In genomic region chr22:17213976-17214375, GRCh38 we compare ENCODE assay signal across 9 cellular contexts. TPM values are rescaled to one million over a fixed set of nuclear protein-coding genes. Genes with fewer than 3 reads are reported as not detected.
DNase-seq lines count a peak whose midpoint lies in the region; ATAC-seq, FAIRE-seq and TF ChIP-seq lines count a peak whose summit lies in the region.
"Had no signal": no experiment of that assay in that cellular context is flagged by ENCODE, and none has a peak within 500 bp of the region (broad histone marks: within the 10 kb centered on the region; RNA-seq: fewer than 3 reads in every experiment).

No MANE protein-coding gene starts in this region.

- peak; percentile 23 for TF ChIP-seq CTCF in D721Med (IDR thresholded peaks at IDR 0.05; ENCODE audit: insufficient read depth, missing control alignments)

- DNase-seq in D721Med (ENCODE audit: insufficient read length, low spot score): no peak
- DNase-seq in MV-4-11 (lab: John Stamatoyannopoulos, UW): peak; percentile 38
- peak; percentile 25 for DNase-seq in activated T-cell treated with anti-CD3 and anti-CD28 coated beads for 24 hours (ENCODE audit: low read depth)
- peak; percentile 72 for DNase-seq in left cardiac atrium
- peak; percentile 17 to 24 for DNase-seq in stimulated activated CD4-positive, alpha-beta T cell treated with anti-CD3 and anti-CD28 coated beads, Interleukin-1b, Interleukin-23, amount 100 ng/mL, for 1 hour (ENCODE audit: low read depth in 2 of 2)
- DNase-seq in NCI-H1930 (lab: John Stamatoyannopoulos, UW): no peak
- no peak for DNase-seq in GM03348 (ENCODE audit: low spot score)

- peak in 1 of 2 donors; percentile 47 for ATAC-seq in left cardiac atrium
- no peak for ATAC-seq in HG02840 (IDR thresholded peaks at IDR 0.05; ENCODE audit: low FRiP score, unreplicated experiment)

- no peak for FAIRE-seq in D721Med (lab: Jason Lieb, UNC)

- intact Hi-C loops in left cardiac atrium (cut with DNase I): no loop called here

RNA-seq across cellular contexts. Expression of gene ADA2, which starts 5.3 kb away (rescaled TPM):
- 10 to 100 TPM; 25.4 to 34.1 TPM for total RNA-seq in left cardiac atrium
- total RNA-seq: HT1080 had no signal

RNA-seq across cellular contexts. Expression of gene HDHD5, which starts 54.9 kb away (rescaled TPM):
- 10 to 100 TPM; 36.0 to 37.5 TPM for total RNA-seq in left cardiac atrium

Comparison
In these comparisons a context has a peak if more than half of its experiments do, and no peak if none do; other contexts are left out.
1. DNase-seq: peak in MV-4-11 (single experiment), activated T-cell treated with anti-CD3 and anti-CD28 coated beads for 24 hours (single experiment), left cardiac atrium (single experiment) and stimulated activated CD4-positive, alpha-beta T cell treated with anti-CD3 and anti-CD28 coated beads, Interleukin-1b, Interleukin-23, amount 100 ng/mL, for 1 hour (2 of 2); none in D721Med (single experiment), NCI-H1930 (0 of 2) and GM03348 (single experiment).